Comparison of ENCODE assay signal across 1 cellular context in genomic region chr2:54514819-54515569, GRCh38.
TF ChIP-seq lines count a peak whose summit lies in the region.

No MANE protein-coding gene starts in this region.

TF ChIP-seq in SK-N-SH treated with all-trans-retinoic acid at 6 μM for 48 hours, 23 proteins besides CTCF, POLR2A, EP300 and RAD21 (continued from another document):
- TF ChIP-seq, protein P1, sequence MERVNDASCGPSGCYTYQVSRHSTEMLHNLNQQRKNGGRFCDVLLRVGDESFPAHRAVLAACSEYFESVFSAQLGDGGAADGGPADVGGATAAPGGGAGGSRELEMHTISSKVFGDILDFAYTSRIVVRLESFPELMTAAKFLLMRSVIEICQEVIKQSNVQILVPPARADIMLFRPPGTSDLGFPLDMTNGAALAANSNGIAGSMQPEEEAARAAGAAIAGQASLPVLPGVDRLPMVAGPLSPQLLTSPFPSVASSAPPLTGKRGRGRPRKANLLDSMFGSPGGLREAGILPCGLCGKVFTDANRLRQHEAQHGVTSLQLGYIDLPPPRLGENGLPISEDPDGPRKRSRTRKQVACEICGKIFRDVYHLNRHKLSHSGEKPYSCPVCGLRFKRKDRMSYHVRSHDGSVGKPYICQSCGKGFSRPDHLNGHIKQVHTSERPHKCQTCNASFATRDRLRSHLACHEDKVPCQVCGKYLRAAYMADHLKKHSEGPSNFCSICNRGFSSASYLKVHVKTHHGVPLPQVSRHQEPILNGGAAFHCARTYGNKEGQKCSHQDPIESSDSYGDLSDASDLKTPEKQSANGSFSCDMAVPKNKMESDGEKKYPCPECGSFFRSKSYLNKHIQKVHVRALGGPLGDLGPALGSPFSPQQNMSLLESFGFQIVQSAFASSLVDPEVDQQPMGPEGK (CRISPR knock-in tag; IDR thresholded peaks at IDR 0.05; ENCODE audit: borderline replicate concordance), result no peak
- TF ChIP-seq ZC3H10 (CRISPR knock-in tag; IDR thresholded peaks at IDR 0.05) (no peak), SNAI2 (CRISPR knock-in tag; IDR thresholded peaks at IDR 0.05) (no peak)
